In the genomic region with DNA sequence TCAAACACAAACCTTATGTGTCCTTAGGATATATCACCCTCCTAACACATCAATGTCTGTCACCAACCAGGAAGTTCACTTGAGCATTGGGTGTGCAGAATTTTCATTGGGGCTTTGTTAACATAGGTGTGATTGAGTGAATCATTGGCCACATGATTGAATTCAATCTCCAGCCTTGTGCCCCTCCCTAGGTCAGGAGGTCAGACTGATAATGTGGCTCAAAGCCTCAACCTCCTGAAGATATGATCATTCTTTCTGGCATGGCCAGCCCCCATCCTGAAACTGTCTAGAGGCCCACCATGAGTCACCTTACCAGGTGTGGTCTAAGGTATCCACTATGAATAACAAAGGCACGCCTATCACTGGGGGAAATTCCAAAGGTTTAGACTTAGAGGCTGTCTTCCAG, we compare ENCODE assay signal across 12 cellular contexts.
DNase-seq lines count a peak whose midpoint lies in the region; ATAC-seq and TF ChIP-seq lines count a peak whose summit lies in the region.
"Had no signal": no experiment of that assay in that cellular context is flagged by ENCODE, and none has a peak within 500 bp of the region (broad histone marks: within the 10 kb centered on the region; RNA-seq: fewer than 3 reads in every experiment).

No MANE protein-coding gene starts in this region.

- no peaks in the 10 kb centered on the region for H3K9me3 Mint-ChIP-seq in activated naive CD4-positive, alpha-beta T cell treated with anti-CD3 and anti-CD28 coated beads for 36 hours
- H3K9me3 Mint-ChIP-seq in activated T-cell treated with anti-CD3 and anti-CD28 coated beads, Interleukin-2, amount 50 U/mL, for 72 hours, result no peaks in the 10 kb centered on the region
- peaks cover 7% of the 10 kb centered on the region for H3K9me3 Mint-ChIP-seq in type B pancreatic cell
- H3K9me3 Mint-ChIP-seq in immature natural killer cell, result no peaks in the 10 kb centered on the region

- no peak for TF ChIP-seq CTCF in type B pancreatic cell (conservative IDR thresholded peaks at IDR 0.05)

- intact Hi-C loops in activated naive CD4-positive, alpha-beta T cell treated with anti-CD3 and anti-CD28 coated beads for 36 hours (cut with micrococcal nuclease), result loop anchor here (1.0 kb wide), 1 partner anchor 90 kb away; a partner anchor contains a TSS

- H3K4me1 Mint-ChIP-seq in activated naive CD4-positive, alpha-beta T cell treated with anti-CD3 and anti-CD28 coated beads for 36 hours (ENCODE audit: low read depth), result peaks cover 24% of the 10 kb centered on the region
- peaks cover 26% of the 10 kb centered on the region for H3K4me1 Mint-ChIP-seq in activated T-cell treated with anti-CD3 and anti-CD28 coated beads, Interleukin-2, amount 50 U/mL, for 72 hours (ENCODE audit: low read depth)
- H3K4me1 Mint-ChIP-seq in type B pancreatic cell (ENCODE audit: unreplicated experiment), result peaks cover 11% of the 10 kb centered on the region
- peaks cover 8 to 20% of the 10 kb centered on the region in 2 donors for H3K4me1 Mint-ChIP-seq in immature natural killer cell

- DNase-seq in activated naive CD4-positive, alpha-beta T cell treated with anti-CD3 and anti-CD28 coated beads for 36 hours, result peak; percentile 65
- DNase-seq in activated naive CD4-positive, alpha-beta T cell treated with anti-CD3 and anti-CD28 coated beads, Interleukin-2, amount 50 U/mL, for 16 hours, result no peak
- peak; percentile 48 to 71 for DNase-seq in activated T-cell treated with anti-CD3 and anti-CD28 coated beads, Interleukin-2, amount 50 U/mL, for 72 hours
- DNase-seq in iPS-NIHi7 (ENCODE audit: extremely low spot score) (peak; percentile 48), type B pancreatic cell (ENCODE audit: extremely low spot score, unreplicated experiment) (no peak), immature natural killer cell (no peak), NCI-H187 (lab: John Stamatoyannopoulos, UW) (no peak)
- DNase-seq: amygdala, NCI-H1092 treated with DMSO at 0.1 percent for 48 hours, SK-N-SH had no signal

- peak overlapping the region; percentile 76 for H3K27ac Mint-ChIP-seq in activated naive CD4-positive, alpha-beta T cell treated with anti-CD3 and anti-CD28 coated beads for 36 hours
- H3K27ac Mint-ChIP-seq in activated T-cell treated with anti-CD3 and anti-CD28 coated beads, Interleukin-2, amount 50 U/mL, for 72 hours, result peak overlapping the region; percentile 57
- peak overlapping the region; percentile 96 for H3K27ac Mint-ChIP-seq in type B pancreatic cell
- H3K27ac Mint-ChIP-seq in immature natural killer cell, result peak overlapping the region in 1 of 6 donors; percentile 35

- no peaks in the 10 kb centered on the region for H3K27me3 Mint-ChIP-seq in activated naive CD4-positive, alpha-beta T cell treated with anti-CD3 and anti-CD28 coated beads for 36 hours (ENCODE audit: low read depth)
- no peaks in the 10 kb centered on the region for H3K27me3 Mint-ChIP-seq in activated T-cell treated with anti-CD3 and anti-CD28 coated beads, Interleukin-2, amount 50 U/mL, for 72 hours (ENCODE audit: low read depth)
- H3K27me3 Mint-ChIP-seq in type B pancreatic cell (no peaks in the 10 kb centered on the region), immature natural killer cell (ENCODE audit: low read depth in 3 of 3) (peaks cover 0 to 2% (median 0%) of the 10 kb centered on the region in 3 donors)

- H3K36me3 Mint-ChIP-seq in activated naive CD4-positive, alpha-beta T cell treated with anti-CD3 and anti-CD28 coated beads for 36 hours (ENCODE audit: low read depth), result peaks cover 44% of the 10 kb centered on the region
- peaks cover 8 to 18% of the 10 kb centered on the region in 2 donors for H3K36me3 Mint-ChIP-seq in activated T-cell treated with anti-CD3 and anti-CD28 coated beads, Interleukin-2, amount 50 U/mL, for 72 hours (ENCODE audit: insufficient read depth in 2 of 2)
- H3K36me3 Mint-ChIP-seq in type B pancreatic cell (peaks cover 54% of the 10 kb centered on the region), immature natural killer cell (peaks cover 32 to 51% (median 36%) of the 10 kb centered on the region in 3 donors)

- CTCF ChIA-PET in activated naive CD4-positive, alpha-beta T cell treated with anti-CD3 and anti-CD28 coated beads for 36 hours (lab: Charles Lee), result interaction anchor here (0.5 to 1.2 kb wide), 3 partner anchors 21 to 195 kb away, joined by 3 read pairs; no protein-coding TSS in a partner anchor

- H3K4me3 Mint-ChIP-seq in activated naive CD4-positive, alpha-beta T cell treated with anti-CD3 and anti-CD28 coated beads for 36 hours, result no peak overlapping the region
- peak overlapping the region; percentile 36 to 41 for H3K4me3 Mint-ChIP-seq in activated T-cell treated with anti-CD3 and anti-CD28 coated beads, Interleukin-2, amount 50 U/mL, for 72 hours
- H3K4me3 Mint-ChIP-seq in type B pancreatic cell (peak overlapping the region; percentile 35), immature natural killer cell (no peak overlapping the region)

- ATAC-seq in activated T-cell treated with anti-CD3 and anti-CD28 coated beads, Interleukin-2, amount 50 U/mL, for 72 hours (replicated peaks in 1 of 2), result peak; percentile 96 to 98
- ATAC-seq in HG02571 (IDR thresholded peaks at IDR 0.05; ENCODE audit: unreplicated experiment), result no peak
- ATAC-seq: gastroesophageal sphincter had no signal

Comparison
In these comparisons a context has a peak if more than half of its experiments do, and no peak if none do; other contexts are left out.
1. DNase-seq: peak in activated naive CD4-positive, alpha-beta T cell treated with anti-CD3 and anti-CD28 coated beads for 36 hours (single experiment), activated T-cell treated with anti-CD3 and anti-CD28 coated beads, Interleukin-2, amount 50 U/mL, for 72 hours (2 of 2) and iPS-NIHi7 (single experiment); none in activated naive CD4-positive, alpha-beta T cell treated with anti-CD3 and anti-CD28 coated beads, Interleukin-2, amount 50 U/mL, for 16 hours (single experiment), type B pancreatic cell (single experiment), immature natural killer cell (0 of 3) and NCI-H187 (0 of 2).
2. H3K4me3 Mint-ChIP-seq: peak in activated T-cell treated with anti-CD3 and anti-CD28 coated beads, Interleukin-2, amount 50 U/mL, for 72 hours (2 of 2) and type B pancreatic cell (single experiment); none in activated naive CD4-positive, alpha-beta T cell treated with anti-CD3 and anti-CD28 coated beads for 36 hours (single experiment) and immature natural killer cell (0 of 5).